ENCODE assay signal across 8 cellular contexts in the genomic region with DNA sequence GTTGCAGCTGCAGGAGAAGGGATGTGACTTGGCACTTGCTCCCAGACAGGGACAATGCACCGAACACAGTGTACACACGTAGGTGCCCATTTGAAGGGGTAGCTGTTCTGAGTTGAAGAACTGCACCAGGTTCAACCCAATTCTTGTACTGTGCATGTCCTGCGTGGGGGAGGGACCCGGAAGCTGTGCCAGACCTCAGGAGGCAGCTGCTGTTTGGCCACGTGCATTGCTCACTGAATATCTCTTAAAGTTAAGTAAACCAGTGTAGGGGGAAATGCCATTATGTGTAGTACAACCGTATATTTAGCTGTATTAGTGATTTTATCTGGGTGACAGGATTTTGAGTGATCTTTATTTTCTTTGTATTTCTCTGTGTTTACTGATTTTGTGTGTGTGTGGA. TPM values are rescaled to one million over a fixed set of nuclear protein-coding genes. Genes with fewer than 3 reads are reported as not detected.
A peak's percentile ranks its signal among the peaks of the same experiment; 100 is the strongest.
DNase-seq lines count a peak whose midpoint lies in the region; ATAC-seq and TF ChIP-seq lines count a peak whose summit lies in the region.

No MANE protein-coding gene starts in this region.

- peak; percentile 64 for ATAC-seq in HG03460 (IDR thresholded peaks at IDR 0.05; ENCODE audit: unreplicated experiment)
- ATAC-seq in HG03108 (IDR thresholded peaks at IDR 0.05; ENCODE audit: unreplicated experiment): no peak
- no peak for ATAC-seq in GM18858 (IDR thresholded peaks at IDR 0.05; ENCODE audit: unreplicated experiment)

- H3K27me3 ChIP-seq in SK-N-SH (ENCODE audit: insufficient read depth): no peaks in the 10 kb centered on the region; the same call in 1 of the 2 replicates
- no peaks in the 10 kb centered on the region for H3K27me3 ChIP-seq in prostate gland (replicated peaks; ENCODE audit: insufficient read depth)

- TF ChIP-seq CTCF in SK-N-SH (IDR thresholded peaks at IDR 0.05) (no peak), fibroblast of pulmonary artery (IDR thresholded peaks at IDR 0.05; ENCODE audit: low read length, missing control alignments) (no peak), prostate gland (IDR thresholded peaks at IDR 0.05) (no peak)

- H2AFZ ChIP-seq in SK-N-SH (ENCODE audit: low read depth): peak overlapping the region; percentile 91; the same call in 1 of the 2 replicates

- no peak for TF ChIP-seq POLR2A in prostate gland (IDR thresholded peaks at IDR 0.05)

- peak overlapping the region; percentile 36; the same call in 1 of the 2 replicates for H3K9ac ChIP-seq in SK-N-SH

- H4K20me1 ChIP-seq in SK-N-SH (ENCODE audit: insufficient read depth): no peaks in the 10 kb centered on the region

- no peaks in the 10 kb centered on the region for H3K36me3 ChIP-seq in SK-N-SH (replicated peaks in 1 of 2; ENCODE audit: control insufficient read depth in 1 of 2, insufficient read depth in 2 of 2, low read length in 1 of 2)
- no peaks in the 10 kb centered on the region for H3K36me3 ChIP-seq in prostate gland

- H3K9me3 ChIP-seq in SK-N-SH (no peaks in the 10 kb centered on the region), prostate gland (no peaks in the 10 kb centered on the region)

- no peak for TF ChIP-seq RAD21 in SK-N-SH (IDR thresholded peaks at IDR 0.05; ENCODE audit: low read length)

- H3K27ac ChIP-seq in SK-N-SH (ENCODE audit: low read depth in 2 of 2, low read length in 1 of 2): peak overlapping the region in 1 of 2 experiments; percentile 85; a peak in 2 of 4 replicates
- H3K27ac ChIP-seq in prostate gland: peak overlapping the region; percentile 69 to 75

- H3F3A ChIP-seq in SK-N-SH (replicated peaks; ENCODE audit: insufficient read depth): no peaks in the 10 kb centered on the region

- CTCF ChIA-PET in SK-N-SH (lab: Yijun Ruan, JAX): interaction anchor here (0.6 to 4.0 kb wide), 27 partner anchors 9 to 494 kb away, joined by 3 to 42 read pairs (median 5); partner anchors contain the start of gene RBBP7

- WGBS in SK-N-SH (ENCODE audit: low lambda C conversion rate): 15% methylated on average over 6 of the region's 6 CpGs
- WGBS in prostate gland: 0% methylated on average over 6 of the region's 6 CpGs

- H3K9me2 ChIP-seq in SK-N-SH: no peaks in the 10 kb centered on the region

- peak overlapping the region; percentile 73 for H3K4me2 ChIP-seq in SK-N-SH

- intact Hi-C loops in prostate gland (cut with DNase I): loop anchor here (5.0 kb wide), 2 partner anchors 45 to 810 kb away; no protein-coding TSS in a partner anchor

- H3K4me3 ChIP-seq in SK-N-SH (ENCODE audit: low read depth in 2 of 2, low read length in 1 of 2) (peak overlapping the region; percentile 51 to 59; a peak in 3 of 4 replicates), fibroblast of pulmonary artery (replicated peaks; ENCODE audit: low read depth, low read length) (peak overlapping the region; percentile 53), prostate gland (peak overlapping the region; percentile 25 to 36)

- no peaks in the 10 kb centered on the region; the same call in 1 of the 2 replicates for H3K79me2 ChIP-seq in SK-N-SH (ENCODE audit: insufficient read depth)

- H3K4me1 ChIP-seq in SK-N-SH (ENCODE audit: control insufficient read depth in 1 of 2, insufficient read depth in 2 of 2, low read depth in 1 of 2, low read length in 1 of 2) (peaks cover 0 to 3% of the 10 kb centered on the region in 2 experiments; a peak in 1 of 4 replicates), prostate gland (replicated peaks) (no peaks in the 10 kb centered on the region)

- peak; percentile 2 for DNase-seq in NCI-H1694 treated with DMSO at 0.1 percent for 48 hours (lab: John Stamatoyannopoulos, UW)
- no peak for DNase-seq in NCI-H1694 (lab: John Stamatoyannopoulos, UW)
- DNase-seq in SK-N-SH: peak; percentile 34
- peak; percentile 41 for DNase-seq in fibroblast of pulmonary artery (ENCODE audit: low read depth)
- peak; percentile 27 for DNase-seq in prostate gland (ENCODE audit: low spot score)

- TF ChIP-seq EP300 in SK-N-SH (IDR thresholded peaks at IDR 0.05; ENCODE audit: borderline replicate concordance in 1 of 2, low read depth in 1 of 2, low read length in 1 of 2): no peak

- POLR2A ChIA-PET in SK-N-SH (lab: Yijun Ruan, JAX): interaction anchor here (0.6 to 1.4 kb wide), 4 partner anchors 11 to 164 kb away, joined by 4 to 8 read pairs (median 4); partner anchors contain the start of gene REPS2

TF ChIP-seq in SK-N-SH, 30 proteins besides CTCF, POLR2A, EP300 and RAD21:
- TF ChIP-seq CHD2 (IDR thresholded peaks at IDR 0.05; ENCODE audit: low read length, partially characterized antibody) (no peak), POLR2AphosphoS5 (IDR thresholded peaks at IDR 0.05; ENCODE audit: low read depth, low read length) (no peak), RFX5 (IDR thresholded peaks at IDR 0.05; ENCODE audit: low read length) (no peak), YY1 (IDR thresholded peaks at IDR 0.05; ENCODE audit: low read depth) (no peak), ELF1 (IDR thresholded peaks at IDR 0.05) (peak; percentile 48; the same call in 1 of the 2 replicates), TEAD4 (IDR thresholded peaks at IDR 0.05; ENCODE audit: borderline replicate concordance, insufficient read depth) (no peak), JUND (IDR thresholded peaks at IDR 0.05) (no peak), SIN3A (IDR thresholded peaks at IDR 0.05; ENCODE audit: borderline replicate concordance, low read depth, low read length) (no peak), RCOR1 (IDR thresholded peaks at IDR 0.05; ENCODE audit: low read length) (no peak), MXI1 (IDR thresholded peaks at IDR 0.05; ENCODE audit: low read depth, low read length) (peak; percentile 82), FOXJ3 (CRISPR knock-in tag; IDR thresholded peaks at IDR 0.05) (no peak)
- TF ChIP-seq, protein P1, sequence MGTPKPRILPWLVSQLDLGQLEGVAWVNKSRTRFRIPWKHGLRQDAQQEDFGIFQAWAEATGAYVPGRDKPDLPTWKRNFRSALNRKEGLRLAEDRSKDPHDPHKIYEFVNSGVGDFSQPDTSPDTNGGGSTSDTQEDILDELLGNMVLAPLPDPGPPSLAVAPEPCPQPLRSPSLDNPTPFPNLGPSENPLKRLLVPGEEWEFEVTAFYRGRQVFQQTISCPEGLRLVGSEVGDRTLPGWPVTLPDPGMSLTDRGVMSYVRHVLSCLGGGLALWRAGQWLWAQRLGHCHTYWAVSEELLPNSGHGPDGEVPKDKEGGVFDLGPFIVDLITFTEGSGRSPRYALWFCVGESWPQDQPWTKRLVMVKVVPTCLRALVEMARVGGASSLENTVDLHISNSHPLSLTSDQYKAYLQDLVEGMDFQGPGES (IDR thresholded peaks at IDR 0.05; ENCODE audit: low read depth, low read length): no peak
- TF ChIP-seq, protein P2, sequence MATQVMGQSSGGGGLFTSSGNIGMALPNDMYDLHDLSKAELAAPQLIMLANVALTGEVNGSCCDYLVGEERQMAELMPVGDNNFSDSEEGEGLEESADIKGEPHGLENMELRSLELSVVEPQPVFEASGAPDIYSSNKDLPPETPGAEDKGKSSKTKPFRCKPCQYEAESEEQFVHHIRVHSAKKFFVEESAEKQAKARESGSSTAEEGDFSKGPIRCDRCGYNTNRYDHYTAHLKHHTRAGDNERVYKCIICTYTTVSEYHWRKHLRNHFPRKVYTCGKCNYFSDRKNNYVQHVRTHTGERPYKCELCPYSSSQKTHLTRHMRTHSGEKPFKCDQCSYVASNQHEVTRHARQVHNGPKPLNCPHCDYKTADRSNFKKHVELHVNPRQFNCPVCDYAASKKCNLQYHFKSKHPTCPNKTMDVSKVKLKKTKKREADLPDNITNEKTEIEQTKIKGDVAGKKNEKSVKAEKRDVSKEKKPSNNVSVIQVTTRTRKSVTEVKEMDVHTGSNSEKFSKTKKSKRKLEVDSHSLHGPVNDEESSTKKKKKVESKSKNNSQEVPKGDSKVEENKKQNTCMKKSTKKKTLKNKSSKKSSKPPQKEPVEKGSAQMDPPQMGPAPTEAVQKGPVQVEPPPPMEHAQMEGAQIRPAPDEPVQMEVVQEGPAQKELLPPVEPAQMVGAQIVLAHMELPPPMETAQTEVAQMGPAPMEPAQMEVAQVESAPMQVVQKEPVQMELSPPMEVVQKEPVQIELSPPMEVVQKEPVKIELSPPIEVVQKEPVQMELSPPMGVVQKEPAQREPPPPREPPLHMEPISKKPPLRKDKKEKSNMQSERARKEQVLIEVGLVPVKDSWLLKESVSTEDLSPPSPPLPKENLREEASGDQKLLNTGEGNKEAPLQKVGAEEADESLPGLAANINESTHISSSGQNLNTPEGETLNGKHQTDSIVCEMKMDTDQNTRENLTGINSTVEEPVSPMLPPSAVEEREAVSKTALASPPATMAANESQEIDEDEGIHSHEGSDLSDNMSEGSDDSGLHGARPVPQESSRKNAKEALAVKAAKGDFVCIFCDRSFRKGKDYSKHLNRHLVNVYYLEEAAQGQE (IDR thresholded peaks at IDR 0.05; ENCODE audit: low read depth, low read length): no peak

RNA-seq across cellular contexts. Expression of gene RBBP7, which starts 12.0 kb away (rescaled TPM):
- 172 and 198 TPM in 2 replicates for polyA plus RNA-seq in SK-N-SH (2012; rRNA removed)
- 195 and 207 TPM in 2 replicates for polyA plus RNA-seq in SK-N-SH (2012; cell fraction: cytosol; rRNA removed)
- polyA plus RNA-seq in SK-N-SH (2012; cell fraction: nucleus; rRNA removed): 166 and 203 TPM in 2 replicates
- 100 to 1,000 TPM in 1 of 2 donors, 10 to 100 TPM in 1; 88.0 to 256 TPM for total RNA-seq in prostate gland
